In genomic region chr11:126500981-126501380, GRCh38 we compare ENCODE assay signal across 19 cellular contexts.
DNase-seq lines count a peak whose midpoint lies in the region; ATAC-seq and TF ChIP-seq lines count a peak whose summit lies in the region.
"Had no signal": no experiment of that assay in that cellular context is flagged by ENCODE, and none has a peak within 500 bp of the region (broad histone marks: within the 10 kb centered on the region; RNA-seq: fewer than 3 reads in every experiment).

No MANE protein-coding gene starts in this region.

- CTCF ChIA-PET in mammary epithelial cell (lab: Charles Lee; ENCODE audit: low non-redundant PET), result interaction anchor here (0.5 kb wide), 1 partner anchor 21 kb away, joined by 3 read pairs; no protein-coding TSS in a partner anchor
- CTCF ChIA-PET in MCF 10A (lab: Yijun Ruan, JAX), result interaction anchor here (0.6 to 3.7 kb wide), 5 partner anchors 12 to 78 kb away, joined by 3 to 25 read pairs (median 4); no protein-coding TSS in a partner anchor
- CTCF ChIA-PET in GM10248 (lab: Yijun Ruan, JAX), result interaction anchor here (1.4 to 2.2 kb wide), 2 partner anchors 13 to 21 kb away, joined by 4 to 13 read pairs; no protein-coding TSS in a partner anchor

- H4K20me1 ChIP-seq in mammary epithelial cell (ENCODE audit: insufficient read depth, low read length) (no peaks in the 10 kb centered on the region), GM23338 (replicated peaks; ENCODE audit: insufficient read depth) (no peaks in the 10 kb centered on the region)
- H4K20me1 ChIP-seq: BLaER1 had no signal

- H3K36me3 Mint-ChIP-seq in MCF 10A (ENCODE audit: insufficient read depth, unreplicated experiment), result no peaks in the 10 kb centered on the region
- no peaks in the 10 kb centered on the region for H3K36me3 Mint-ChIP-seq in GM23338 (ENCODE audit: low read depth)
- H3K36me3 Mint-ChIP-seq: CD8-positive, alpha-beta T cell had no signal

- H3K4me3 ChIP-seq in mammary epithelial cell (replicated peaks in 1 of 3; ENCODE audit: insufficient read depth in 1 of 3, low read depth in 2 of 3, low read length in 3 of 3) (peak overlapping the region in 1 of 3 experiments; percentile 30), GM23338 (no peak overlapping the region)
- H3K4me3 ChIP-seq: BLaER1, GM12878, GM23248 had no signal

- H3K9me3 Mint-ChIP-seq in MCF 10A (ENCODE audit: unreplicated experiment) (peaks cover 12% of the 10 kb centered on the region), GM23338 (peaks cover 6% of the 10 kb centered on the region; the same call in 1 of the 3 replicates)

- 69% methylated on average over 10 of the region's 10 CpGs for WGBS in mammary epithelial cell (ENCODE audit: low coverage, missing lambda C conversion rate)

- intact Hi-C loops in mammary epithelial cell (cut with micrococcal nuclease) (no loop called here), MCF 10A (cut with micrococcal nuclease) (no loop called here), sciatic nerve (cut with DNase I) (no loop called here)

- H3K4me2 ChIP-seq in mammary epithelial cell (ENCODE audit: insufficient read depth, low read depth, low read length), result peak overlapping the region; percentile 61
- no peak overlapping the region for H3K4me2 ChIP-seq in GM23338
- H3K4me2 ChIP-seq: BLaER1 had no signal

- POLR2A ChIA-PET in MCF 10A (lab: Yijun Ruan, JAX), result no interaction called here
- POLR2A ChIA-PET in GM10248 (lab: Yijun Ruan, JAX), result no interaction called here

- ATAC-seq in GM23338 (no peak), sciatic nerve (no peak), HG02759 (IDR thresholded peaks at IDR 0.05; ENCODE audit: unreplicated experiment) (no peak)
- ATAC-seq: CD8-positive, alpha-beta T cell; GM12878; HCT116 had no signal

- BruUV-seq in mammary epithelial cell (replicated peaks; lab: Mats Ljungman, UMichigan) (no TSS peak), MCF 10A (replicated peaks; lab: Mats Ljungman, UMichigan) (no TSS peak)

- H3K4me1 Mint-ChIP-seq in MCF 10A (ENCODE audit: insufficient read depth, unreplicated experiment) (no peaks in the 10 kb centered on the region), GM23338 (peaks cover 56% of the 10 kb centered on the region)

- H3F3A ChIP-seq in GM23338 (replicated peaks; ENCODE audit: low read depth), result no peaks in the 10 kb centered on the region

- H3K27ac Mint-ChIP-seq in MCF 10A (ENCODE audit: low read depth, unreplicated experiment), result no peak overlapping the region
- no peak overlapping the region for H3K27ac Mint-ChIP-seq in GM23338
- H3K27ac Mint-ChIP-seq: CD8-positive, alpha-beta T cell; HFFc6 had no signal

- H3K9me3 ChIP-seq in mammary epithelial cell (replicated peaks; ENCODE audit: insufficient read depth, low read length), result no peaks in the 10 kb centered on the region
- H3K9me3 ChIP-seq: BLaER1 had no signal

- H3K4me1 ChIP-seq in mammary epithelial cell (ENCODE audit: insufficient read depth, low read length) (peaks cover 21% of the 10 kb centered on the region), GM23338 (ENCODE audit: insufficient read depth) (peaks cover 40% of the 10 kb centered on the region)

- H3K9me2 ChIP-seq in GM23338 (ENCODE audit: insufficient read depth), result no peaks in the 10 kb centered on the region

- H3K79me2 ChIP-seq in mammary epithelial cell (ENCODE audit: insufficient read depth, low read length) (no peaks in the 10 kb centered on the region), GM23338 (replicated peaks; ENCODE audit: insufficient read depth) (no peaks in the 10 kb centered on the region)

- no peak for DNase-seq in mammary epithelial cell
- DNase-seq in MCF 10A (ENCODE audit: unreplicated experiment), result no peak
- DNase-seq in GM23338 (ENCODE audit: low spot score), result no peak
- peak; percentile 82 for DNase-seq in mesenteric fat pad (ENCODE audit: low spot score)
- DNase-seq in sciatic nerve (ENCODE audit: low spot score), result peak; percentile 33
- no peak for DNase-seq in GM10248 (ENCODE audit: extremely low spot score)
- no peak for DNase-seq in RPMI8226
- DNase-seq: 8988T; Calu3; CD8-positive, alpha-beta T cell; DMS79 treated with DMSO at 0.1 percent for 48 hours; GF-D8; GM23248; H7; HFFc6 had no signal

- H3K4me3 Mint-ChIP-seq in MCF 10A (ENCODE audit: unreplicated experiment), result no peak overlapping the region
- no peak overlapping the region for H3K4me3 Mint-ChIP-seq in GM23338
- H3K4me3 Mint-ChIP-seq: CD8-positive, alpha-beta T cell; HFFc6 had no signal

- peaks cover 43% of the 10 kb centered on the region for H3K27me3 Mint-ChIP-seq in MCF 10A (ENCODE audit: insufficient read depth, unreplicated experiment)
- peaks cover 4% of the 10 kb centered on the region for H3K27me3 Mint-ChIP-seq in GM23338 (ENCODE audit: insufficient read depth, low read depth, poor library complexity)

- H3K27ac ChIP-seq in mammary epithelial cell (ENCODE audit: insufficient read depth, low read depth, low read length) (no peak overlapping the region), GM23338 (ENCODE audit: low read depth) (no peak overlapping the region)
- H3K27ac ChIP-seq: BLaER1, GM23248 had no signal

- H3K9ac ChIP-seq in mammary epithelial cell (ENCODE audit: insufficient read depth, low read length), result no peak overlapping the region
- H3K9ac ChIP-seq: BLaER1, GM23248 had no signal

- TF ChIP-seq CTCF in mammary epithelial cell (conservative IDR thresholded peaks at IDR 0.05 in 1 of 2, IDR thresholded peaks at IDR 0.05 in 1 of 2; ENCODE audit: extremely low read depth in 1 of 2, insufficient read depth in 1 of 2, low read depth in 1 of 2, low read length in 2 of 2) (no peak), MCF 10A (IDR thresholded peaks at IDR 0.05; ENCODE audit: unreplicated experiment) (no peak), GM23338 (conservative IDR thresholded peaks at IDR 0.05; ENCODE audit: low read depth in 2 of 2) (no peak), GM10248 (IDR thresholded peaks at IDR 0.05; ENCODE audit: control extremely low read depth, extremely low read depth, low read depth, missing control alignments) (no peak)

- H3K36me3 ChIP-seq in mammary epithelial cell (ENCODE audit: insufficient read depth, low read length) (no peaks in the 10 kb centered on the region), GM23338 (ENCODE audit: insufficient read depth) (no peaks in the 10 kb centered on the region)
- H3K36me3 ChIP-seq: BLaER1 had no signal

- H2AFZ ChIP-seq in mammary epithelial cell (ENCODE audit: low read depth, low read length) (peak overlapping the region; percentile 86), GM23338 (0 out of 2 replicates have a peak overlapping the region, but pooled peaks have one; percentile 32)
- H2AFZ ChIP-seq: GM23248 had no signal

- H3K27me3 ChIP-seq in mammary epithelial cell (ENCODE audit: insufficient read depth, low read length), result no peaks in the 10 kb centered on the region
- H3K27me3 ChIP-seq in GM23338 (ENCODE audit: insufficient read depth), result no peaks in the 10 kb centered on the region
- H3K27me3 ChIP-seq: BLaER1 had no signal

- dilution Hi-C loops in mammary epithelial cell (cut with HindIII; ENCODE audit: low sequenced_read_pairs), result no loop called here

- in situ Hi-C loops in mammary epithelial cell (cut with MboI; ENCODE audit: low sequenced_read_pairs in 2 of 2), result no loop called here

TF ChIP-seq in GM23338, 12 proteins besides CTCF, POLR2A, EP300 and RAD21 (continues in another document):
- TF ChIP-seq ZNF331 (CRISPR knock-in tag; IDR thresholded peaks at IDR 0.05; ENCODE audit: low read depth), result no peak

Comparison
In these comparisons a context has a peak if more than half of its experiments do, and no peak if none do; other contexts are left out.
1. DNase-seq: peak in mesenteric fat pad (single experiment) and sciatic nerve (single experiment); none in mammary epithelial cell (single experiment), MCF 10A (single experiment), GM23338 (single experiment), GM10248 (single experiment) and RPMI8226 (single experiment).